In the genomic region with DNA sequence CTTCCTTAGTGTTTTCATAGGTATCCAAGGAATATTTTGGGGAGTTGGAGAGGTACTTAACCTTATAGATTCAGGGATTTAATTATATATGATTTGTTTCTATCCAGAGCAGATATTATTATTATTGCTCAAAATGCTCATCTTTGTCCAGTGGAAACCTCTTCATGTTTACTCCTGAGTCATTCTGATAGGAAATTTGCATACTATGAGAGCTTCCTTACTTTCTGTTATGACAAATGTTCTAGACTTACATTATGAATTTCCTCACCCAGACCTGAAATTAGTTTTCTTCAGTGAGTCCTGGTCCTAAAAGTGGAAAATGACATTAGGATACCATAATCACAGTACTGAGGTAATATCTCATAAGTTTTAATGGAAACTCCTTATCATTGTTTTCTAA, we compare ENCODE assay signal across 28 cellular contexts.
DNase-seq lines count a peak whose midpoint lies in the region; ATAC-seq lines count a peak whose summit lies in the region.
"Had no signal": no experiment of that assay in that cellular context is flagged by ENCODE, and none has a peak within 500 bp of the region (broad histone marks: within the 10 kb centered on the region; RNA-seq: fewer than 3 reads in every experiment).

No MANE protein-coding gene starts in this region.

- no peak for DNase-seq in T-helper 2 cell treated with Interferon-gamma antibody and Interleukin-4, amounts not matched to agents 5 μg/mL and 100 μg/mL, for 36 hours (ENCODE audit: low spot score)
- DNase-seq in HuH-7 (ENCODE audit: low spot score), result no peak
- no peak for DNase-seq in activated effector memory CD4-positive, alpha-beta T cell treated with Interleukin-2 at 50 U/mL for 16 hours
- DNase-seq: activated CD4-positive, alpha-beta T cell treated with anti-CD3 and anti-CD28 coated beads, Interleukin-2, amount 50 U/mL, for 48 hours; activated naive CD4-positive, alpha-beta T cell treated with anti-CD3 and anti-CD28 coated beads, Interleukin-2, amount 10 ng/mL, durations not matched to agents 7 days and 5 days; adrenal gland; cerebellar nuclear complex; dermis blood vessel endothelial cell; endodermal cell; glutamatergic neuron; GM23248; Karpas-422; NCI-H1436; NCI-H2081; NCI-H2227 treated with DMSO at 0.1 percent for 48 hours; NCI-H526 treated with DMSO at 0.1 percent for 48 hours; ovary; PC-3; stimulated activated CD4-positive, alpha-beta T cell treated with anti-CD3 and anti-CD28 coated beads, Interleukin-15, amount 100 ng/mL, for 24 hours; substantia nigra had no signal

- H3K36me3 Mint-ChIP-seq in T-helper 2 cell treated with Interferon-gamma antibody and Interleukin-4, amounts not matched to agents 5 μg/mL and 100 μg/mL, for 36 hours (ENCODE audit: low read depth), result no peaks in the 10 kb centered on the region
- H3K36me3 Mint-ChIP-seq: activated naive CD4-positive, alpha-beta T cell treated with anti-CD3 and anti-CD28 coated beads, Interleukin-2, amount 10 ng/mL, durations not matched to agents 7 days and 5 days; brain; stimulated activated memory B cell treated with anti-CD40 and anti-IgM and Interleukin-4, amounts not matched to agents 10 μg/mL and 1 μg/mL and 100 μg/mL, for 72 hours; type B pancreatic cell had no signal

- no peaks in the 10 kb centered on the region for H3K4me1 Mint-ChIP-seq in T-helper 2 cell treated with Interferon-gamma antibody and Interleukin-4, amounts not matched to agents 5 μg/mL and 100 μg/mL, for 36 hours (ENCODE audit: low read depth)
- H3K4me1 Mint-ChIP-seq: activated naive CD4-positive, alpha-beta T cell treated with anti-CD3 and anti-CD28 coated beads, Interleukin-2, amount 10 ng/mL, durations not matched to agents 7 days and 5 days; brain; endodermal cell; stimulated activated memory B cell treated with anti-CD40 and anti-IgM and Interleukin-4, amounts not matched to agents 10 μg/mL and 1 μg/mL and 100 μg/mL, for 72 hours had no signal

- no peak overlapping the region for H3K27ac Mint-ChIP-seq in T-helper 2 cell treated with Interferon-gamma antibody and Interleukin-4, amounts not matched to agents 5 μg/mL and 100 μg/mL, for 36 hours
- H3K27ac Mint-ChIP-seq: activated naive CD4-positive, alpha-beta T cell treated with anti-CD3 and anti-CD28 coated beads, Interleukin-2, amount 10 ng/mL, durations not matched to agents 7 days and 5 days; brain; endodermal cell; stimulated activated memory B cell treated with anti-CD40 and anti-IgM and Interleukin-4, amounts not matched to agents 10 μg/mL and 1 μg/mL and 100 μg/mL, for 72 hours; type B pancreatic cell had no signal

- H3K4me3 Mint-ChIP-seq in T-helper 2 cell treated with Interferon-gamma antibody and Interleukin-4, amounts not matched to agents 5 μg/mL and 100 μg/mL, for 36 hours, result no peak overlapping the region
- H3K4me3 Mint-ChIP-seq: activated naive CD4-positive, alpha-beta T cell treated with anti-CD3 and anti-CD28 coated beads, Interleukin-2, amount 10 ng/mL, durations not matched to agents 7 days and 5 days; brain; endodermal cell; stimulated activated memory B cell treated with anti-CD40 and anti-IgM and Interleukin-4, amounts not matched to agents 10 μg/mL and 1 μg/mL and 100 μg/mL, for 72 hours; type B pancreatic cell had no signal

- ATAC-seq in GM18907 (IDR thresholded peaks at IDR 0.05; ENCODE audit: unreplicated experiment) (peak; percentile 75), HG02870 (IDR thresholded peaks at IDR 0.05; ENCODE audit: unreplicated experiment) (peak; percentile 72), HG03342 (IDR thresholded peaks at IDR 0.05; ENCODE audit: unreplicated experiment) (peak; percentile 65), GM21576 (IDR thresholded peaks at IDR 0.05; ENCODE audit: unreplicated experiment) (no peak)
- ATAC-seq: HepG2; PC-3; stimulated activated memory B cell treated with anti-CD40 and anti-IgM and Interleukin-4, amounts not matched to agents 10 μg/mL and 1 μg/mL and 100 μg/mL, for 72 hours had no signal

- no peaks in the 10 kb centered on the region for H3K27me3 Mint-ChIP-seq in T-helper 2 cell treated with Interferon-gamma antibody and Interleukin-4, amounts not matched to agents 5 μg/mL and 100 μg/mL, for 36 hours (ENCODE audit: low read depth)
- H3K27me3 Mint-ChIP-seq: activated naive CD4-positive, alpha-beta T cell treated with anti-CD3 and anti-CD28 coated beads, Interleukin-2, amount 10 ng/mL, durations not matched to agents 7 days and 5 days; stimulated activated memory B cell treated with anti-CD40 and anti-IgM and Interleukin-4, amounts not matched to agents 10 μg/mL and 1 μg/mL and 100 μg/mL, for 72 hours; type B pancreatic cell had no signal

- no peaks in the 10 kb centered on the region for H3K9me3 Mint-ChIP-seq in T-helper 2 cell treated with Interferon-gamma antibody and Interleukin-4, amounts not matched to agents 5 μg/mL and 100 μg/mL, for 36 hours
- H3K9me3 Mint-ChIP-seq: activated naive CD4-positive, alpha-beta T cell treated with anti-CD3 and anti-CD28 coated beads, Interleukin-2, amount 10 ng/mL, durations not matched to agents 7 days and 5 days; brain; endodermal cell; stimulated activated memory B cell treated with anti-CD40 and anti-IgM and Interleukin-4, amounts not matched to agents 10 μg/mL and 1 μg/mL and 100 μg/mL, for 72 hours; type B pancreatic cell had no signal
